1 cellular context compared by ENCODE assay signal in genomic region chrX:8864151-8864550, GRCh38.
TF ChIP-seq lines count a peak whose summit lies in the region.

No MANE protein-coding gene starts in this region.

TF ChIP-seq in GM23338, 12 proteins besides CTCF, POLR2A, EP300 and RAD21 (continued from another document):
- TF ChIP-seq ZNF462 (CRISPR knock-in tag; IDR thresholded peaks at IDR 0.05) (no peak), EZH2 (IDR thresholded peaks at IDR 0.05; ENCODE audit: low read depth, unreplicated experiment) (no peak), JUNB (IDR thresholded peaks at IDR 0.05; ENCODE audit: unreplicated experiment) (no peak), REST (IDR thresholded peaks at IDR 0.05; ENCODE audit: unreplicated experiment) (no peak), EZH2phosphoT487 (IDR thresholded peaks at IDR 0.05; ENCODE audit: unreplicated experiment) (no peak), STAT1 (IDR thresholded peaks at IDR 0.05; ENCODE audit: unreplicated experiment) (no peak), ZNF331 (CRISPR knock-in tag; IDR thresholded peaks at IDR 0.05; ENCODE audit: low read depth) (no peak), ZNF114 (CRISPR knock-in tag; IDR thresholded peaks at IDR 0.05) (no peak), CREB1 (CRISPR knock-in tag; IDR thresholded peaks at IDR 0.05; ENCODE audit: low read depth) (no peak)
